8 cellular contexts compared by ENCODE assay signal in the genomic region with DNA sequence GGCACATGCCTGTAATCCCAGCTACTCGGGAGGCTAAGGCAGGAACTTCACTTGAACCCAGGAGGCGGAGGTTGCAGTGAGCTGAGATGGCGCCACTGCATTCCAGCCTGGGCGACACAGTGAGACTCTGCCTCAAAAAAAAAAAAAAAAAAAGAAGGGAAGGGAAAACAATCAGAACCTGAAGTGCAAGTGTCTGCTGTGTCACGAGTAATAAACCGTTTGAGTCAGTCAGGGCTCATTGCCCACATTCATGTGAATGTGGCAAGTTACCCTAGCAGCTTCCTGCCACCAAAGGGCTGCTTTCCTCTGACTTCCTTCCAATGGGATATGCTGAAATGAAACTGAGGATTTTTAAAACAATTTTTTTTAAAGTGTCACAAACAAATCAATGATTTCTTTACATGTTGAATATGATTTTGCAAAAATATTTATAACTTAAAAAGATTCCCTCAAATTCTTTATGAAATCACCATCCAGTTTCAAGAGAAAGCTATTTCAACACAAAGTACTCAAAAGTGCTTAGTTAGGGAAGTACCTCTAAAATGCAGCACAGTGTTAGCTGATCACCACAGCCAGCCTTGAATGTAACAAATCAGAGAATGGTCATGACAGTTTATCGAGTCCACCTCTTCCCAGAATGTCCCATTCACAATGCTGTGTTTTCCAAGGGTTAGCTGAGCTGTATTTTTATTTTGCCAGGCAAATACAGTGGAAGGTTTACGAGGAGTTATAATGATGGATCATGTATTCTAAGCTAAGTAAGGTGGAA. TPM values are rescaled to one million over a fixed set of nuclear protein-coding genes. Genes with fewer than 3 reads are reported as not detected.
DNase-seq lines count a peak whose midpoint lies in the region; ATAC-seq and TF ChIP-seq lines count a peak whose summit lies in the region.

No MANE protein-coding gene starts in this region.

- TF ChIP-seq CTCF in CD14-positive monocyte (IDR thresholded peaks at IDR 0.05) = no peak
- TF ChIP-seq CTCF in lung (IDR thresholded peaks at IDR 0.05; ENCODE audit: control extremely low read depth, extremely low read depth) = no peak

- peaks cover 0 to 4% (median 0%) of the 10 kb centered on the region in 7 donors for H3K9me3 Mint-ChIP-seq in CD14-positive monocyte

- intact Hi-C loops in CD14-positive monocyte (cut with micrococcal nuclease) = loop anchor here in 1 of 2 donors (5.0 kb wide), 1 partner anchor 37 kb away; the partner anchor contains the start of gene WDSUB1

- no peaks in the 10 kb centered on the region for H3K79me2 ChIP-seq in Karpas-422 (ENCODE audit: low read length)

- peak overlapping the region; percentile 60 to 80 for H3K4me3 Mint-ChIP-seq in CD14-positive monocyte

- no peaks in the 10 kb centered on the region for H3K27me3 Mint-ChIP-seq in CD14-positive monocyte (ENCODE audit: low read depth in 3 of 3)

- H3K36me3 ChIP-seq in lung (ENCODE audit: control insufficient read depth in 2 of 2, insufficient read depth in 2 of 2, low read length in 2 of 2) = peaks cover 0 to under 1% of the 10 kb centered on the region in 2 donors
- H3K36me3 ChIP-seq in Karpas-422 (ENCODE audit: insufficient read depth, low read length) = no peaks in the 10 kb centered on the region

- 20 to 24% methylated on average over 8 of the region's 8 CpGs for WGBS in lung, 2 donors

- ATAC-seq in GM21528 (IDR thresholded peaks at IDR 0.05; ENCODE audit: low FRiP score, unreplicated experiment) = peak; percentile 73
- ATAC-seq in lung (ENCODE audit: insufficient read depth, low FRiP score) = peak; percentile 82

- H4K20me1 ChIP-seq in Karpas-422 (ENCODE audit: insufficient read depth, low read depth, low read length) = no peaks in the 10 kb centered on the region

- H3K4me2 ChIP-seq in Karpas-422 (ENCODE audit: low read depth, low read length, poor library complexity, severe bottlenecking) = no peak overlapping the region

- no peak overlapping the region for H3K4me3 ChIP-seq in lung
- H3K4me3 ChIP-seq in Karpas-422 (ENCODE audit: low read length) = no peak overlapping the region

- no peaks in the 10 kb centered on the region for H3K9me2 ChIP-seq in Karpas-422 (replicated peaks; ENCODE audit: insufficient read depth, low read length)

- peak overlapping the region; percentile 84 to 96 (median 91) for H3K27ac Mint-ChIP-seq in CD14-positive monocyte

- peaks cover 42 to 45% of the 10 kb centered on the region in 2 donors for H3K36me3 Mint-ChIP-seq in CD14-positive monocyte

- H3K27me3 ChIP-seq in lung (ENCODE audit: control insufficient read depth, insufficient read depth) (no peaks in the 10 kb centered on the region), Karpas-422 (ENCODE audit: low read length) (no peaks in the 10 kb centered on the region)

- DNase-seq in CD14-positive monocyte (ENCODE audit: low spot score) (peak; percentile 83), NCI-H2029 (lab: John Stamatoyannopoulos, UW) (peak; percentile 88), caudate nucleus (lab: John Stamatoyannopoulos, UW) (peak in 27 of 61 donors; percentile 5 to 68 (median 28)), lung (ENCODE audit: low spot score) (peak; percentile 74), SW480 (ENCODE audit: low spot score) (no peak), DMS114 treated with DMSO at 0.1 percent for 48 hours (lab: John Stamatoyannopoulos, UW; ENCODE audit: unreplicated experiment) (no peak), Karpas-422 (no peak)

- H3K9ac ChIP-seq in Karpas-422 (ENCODE audit: low read length) = no peak overlapping the region

- no peak overlapping the region for H2AFZ ChIP-seq in Karpas-422 (ENCODE audit: low read length)

- H3K9me3 ChIP-seq in lung (ENCODE audit: control insufficient read depth in 2 of 2, insufficient read depth in 1 of 2, low read length in 1 of 2) (peaks cover 0 to 2% of the 10 kb centered on the region in 2 donors), Karpas-422 (ENCODE audit: low read length) (no peaks in the 10 kb centered on the region)

- H3K27ac ChIP-seq in caudate nucleus (ENCODE audit: low read depth, low read length) = peak overlapping the region; percentile 64
- peak overlapping the region; percentile 69 to 74 for H3K27ac ChIP-seq in lung (ENCODE audit: low read depth in 1 of 2, low read length in 1 of 2)
- no peak overlapping the region for H3K27ac ChIP-seq in Karpas-422 (ENCODE audit: low read length)

- peaks cover 2 to 6% of the 10 kb centered on the region in 2 donors for H3K4me1 ChIP-seq in lung (ENCODE audit: control insufficient read depth in 2 of 2, insufficient read depth in 2 of 2, low read length in 2 of 2)
- no peaks in the 10 kb centered on the region for H3K4me1 ChIP-seq in Karpas-422 (ENCODE audit: low read length)

- H3K4me1 Mint-ChIP-seq in CD14-positive monocyte = peaks cover 20% of the 10 kb centered on the region

RNA-seq across cellular contexts. Expression of gene WDSUB1, which starts 36.4 kb away (rescaled TPM):
- polyA plus RNA-seq in CD14-positive monocyte (10 to 100 TPM; 10.1 to 17.8 TPM), lung (1 to 10 TPM; 7.7 to 9.7 TPM)
- total RNA-seq in lung = 10 to 100 TPM in 1 of 2 donors, 1 to 10 TPM in 1; 9.9 to 18.3 TPM
- total RNA-seq in Karpas-422 (2014; rRNA removed; shearing (Covaris generic); ENCODE audit: low replicate concordance) = 0.29 TPM in 1 of 2 replicates, not detected in the other

Comparison
In these comparisons a context has a peak if more than half of its experiments do, and no peak if none do; other contexts are left out.
1. DNase-seq: peak in CD14-positive monocyte (single experiment), NCI-H2029 (single experiment) and lung (single experiment); none in SW480 (single experiment), DMS114 treated with DMSO at 0.1 percent for 48 hours (single experiment) and Karpas-422 (single experiment).